Comparison of ENCODE assay signal across 23 cellular contexts in the genomic region with DNA sequence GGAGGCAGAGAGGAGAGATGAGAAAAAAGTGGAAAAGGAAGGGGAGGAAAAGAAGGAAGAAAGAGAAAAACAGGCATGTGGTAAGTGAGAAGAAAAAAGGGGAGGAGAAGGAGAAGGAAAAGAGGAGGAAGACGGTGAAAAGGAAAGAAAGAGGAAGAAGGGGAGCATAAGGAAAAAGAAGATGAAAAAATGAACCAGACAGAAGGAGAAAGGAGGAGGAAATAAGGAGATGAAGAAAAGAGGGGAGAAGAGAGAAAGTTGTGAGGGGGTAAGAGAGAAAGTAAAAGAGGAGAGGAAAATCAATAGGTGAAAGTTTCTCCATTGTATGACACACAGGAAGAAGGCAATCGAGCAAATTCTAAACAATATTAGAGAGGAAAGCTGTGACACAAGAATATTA.
"Had no signal": no experiment of that assay in that cellular context is flagged by ENCODE, and none has a peak within 500 bp of the region (broad histone marks: within the 10 kb centered on the region; RNA-seq: fewer than 3 reads in every experiment).

No MANE protein-coding gene starts in this region.

- H3K4me1 Mint-ChIP-seq: endodermal cell, mesothelial cell of epicardium, naive B cell had no signal

- H3K27ac Mint-ChIP-seq: effector memory CD8-positive, alpha-beta T cell; endodermal cell; mesothelial cell of epicardium; naive B cell had no signal

- DNase-seq: dermis blood vessel endothelial cell; dorsolateral prefrontal cortex; effector CD8-positive, alpha-beta T cell; effector memory CD8-positive, alpha-beta T cell; endodermal cell; erythroblast; esophagus squamous epithelium; foreskin fibroblast; foreskin melanocyte; gastrocnemius medialis; glutamatergic neuron; head of caudate nucleus; heart right ventricle; hippocampal formation; left cardiac atrium; left lung; left ventricle myocardium superior; lower lobe of right lung; mesenchymal stem cell; mucosa of descending colon; naive B cell had no signal

- H3K4me3 Mint-ChIP-seq: effector memory CD8-positive, alpha-beta T cell; endodermal cell; mesothelial cell of epicardium; naive B cell had no signal

- H3K36me3 Mint-ChIP-seq: mesothelial cell of epicardium, naive B cell had no signal

- ATAC-seq: effector memory CD8-positive, alpha-beta T cell; esophagus mucosa; gastrocnemius medialis; heart right ventricle; left cardiac atrium; left lung; left ventricle myocardium superior; lower lobe of right lung; mucosa of descending colon had no signal
